In genomic region chr1:157697781-157698569, GRCh38 we compare ENCODE assay signal across 26 cellular contexts. TPM values are rescaled to one million over a fixed set of nuclear protein-coding genes. Genes with fewer than 3 reads are reported as not detected.
DNase-seq lines count a peak whose midpoint lies in the region; ATAC-seq and TF ChIP-seq lines count a peak whose summit lies in the region.
"Had no signal": no experiment of that assay in that cellular context is flagged by ENCODE, and none has a peak within 500 bp of the region (broad histone marks: within the 10 kb centered on the region; RNA-seq: fewer than 3 reads in every experiment).

No MANE protein-coding gene starts in this region.

- no peaks in the 10 kb centered on the region for H3K79me1 ChIP-seq in mesenchymal stem cell (replicated peaks; ENCODE audit: low read length, poor library complexity, severe bottlenecking)

- H2BK5ac ChIP-seq in mesenchymal stem cell (ENCODE audit: low read depth, low read length, poor library complexity, severe bottlenecking) = no peak overlapping the region

- peaks cover 9% of the 10 kb centered on the region for H3K4me1 Mint-ChIP-seq in activated T-cell treated with anti-CD3 and anti-CD28 coated beads, Interleukin-2, amount 50 U/mL, for 24 hours (ENCODE audit: low read depth)
- H3K4me1 Mint-ChIP-seq: activated naive CD4-positive, alpha-beta T cell treated with anti-CD3 and anti-CD28 coated beads, Interleukin-2, amount 10 ng/mL, durations not matched to agents 7 days and 5 days had no signal

- H3K4me2 ChIP-seq in mesenchymal stem cell (ENCODE audit: low read length, poor library complexity, severe bottlenecking) = no peak overlapping the region
- H3K4me2 ChIP-seq: smooth muscle cell had no signal

- H3K9me3 ChIP-seq in NT2/D1 (ENCODE audit: insufficient read depth, low read length) (no peaks in the 10 kb centered on the region), spleen (no peaks in the 10 kb centered on the region), left lung (no peaks in the 10 kb centered on the region), mesenchymal stem cell (ENCODE audit: control insufficient read depth, low read length) (no peaks in the 10 kb centered on the region)

- H2BK120ac ChIP-seq in mesenchymal stem cell (ENCODE audit: low read depth, low read length) = no peak overlapping the region

- intact Hi-C loops in spleen (cut with DNase I; ENCODE audit: low total_unique reads) = no loop called here
- intact Hi-C loops in left lung (cut with DNase I) = no loop called here

- TF ChIP-seq CTCF in epithelial cell of esophagus (IDR thresholded peaks at IDR 0.05; ENCODE audit: insufficient read depth, low read depth, low read length, missing control alignments) (no peak), spleen (IDR thresholded peaks at IDR 0.05 in 8 of 11, conservative IDR thresholded peaks at IDR 0.05 in 3 of 11) (no peak), left lung (IDR thresholded peaks at IDR 0.05) (no peak)

- DNase-seq in activated T-cell treated with anti-CD3 and anti-CD28 coated beads, Interleukin-2, amount 50 U/mL, for 24 hours = no peak
- no peak for DNase-seq in activated T-cell treated with anti-CD3 and anti-CD28 coated beads for 4 hours
- DNase-seq in NT2/D1 (ENCODE audit: low read depth, low spot score) = peak; percentile 33
- DNase-seq in epithelial cell of esophagus (ENCODE audit: low read depth) = peak; percentile 3
- DNase-seq in spleen = no peak
- DNase-seq in left lung = no peak
- DNase-seq in NCI-H446 (lab: John Stamatoyannopoulos, UW) = no peak
- DNase-seq in mesenchymal stem cell = no peak
- DNase-seq: activated naive CD4-positive, alpha-beta T cell treated with anti-CD3 and anti-CD28 coated beads, Interleukin-2, amount 10 ng/mL, durations not matched to agents 7 days and 5 days; AML-193; cortex of kidney; left cardiac atrium; naive thymus-derived CD4-positive, alpha-beta T cell; NCI-H1105; NCI-H1930; NCI-H748 treated with DMSO at 0.1 percent for 48 hours; retina; stimulated activated CD4-positive, alpha-beta T cell treated with anti-CD3 and anti-CD28 coated beads, Interleukin-2, amount 100 ng/mL, for 48 hours; stimulated activated naive CD4-positive, alpha-beta T cell; T1000 had no signal

- H3K9ac ChIP-seq in NT2/D1 (ENCODE audit: insufficient read length, low read depth) (no peak overlapping the region), mesenchymal stem cell (ENCODE audit: low read length) (no peak overlapping the region)

- H3K4me3 ChIP-seq in NT2/D1 (ENCODE audit: insufficient read length, low read depth) (no peak overlapping the region), epithelial cell of esophagus (ENCODE audit: low read length) (no peak overlapping the region), spleen (peak overlapping the region in 2 of 8 donors; percentile 4 to 32), left lung (no peak overlapping the region), mesenchymal stem cell (ENCODE audit: insufficient read depth in 1 of 2, low read depth in 1 of 2, low read length in 2 of 2) (no peak overlapping the region)
- H3K4me3 ChIP-seq: cardiac muscle cell, smooth muscle cell had no signal

- no peak overlapping the region for H4K8ac ChIP-seq in mesenchymal stem cell (ENCODE audit: low read length)

- H3K18ac ChIP-seq in mesenchymal stem cell (ENCODE audit: low read depth in 1 of 2, low read length in 2 of 2) = no peak overlapping the region

- H3K36me3 ChIP-seq in NT2/D1 (ENCODE audit: insufficient read depth, insufficient read length, low read length) (no peaks in the 10 kb centered on the region), spleen (peaks cover 0 to 17% (median 0%) of the 10 kb centered on the region in 6 donors), left lung (no peaks in the 10 kb centered on the region), mesenchymal stem cell (ENCODE audit: control insufficient read depth in 1 of 2, insufficient read depth in 2 of 2, low read depth in 1 of 2, low read length in 2 of 2) (no peaks in the 10 kb centered on the region)
- H3K36me3 ChIP-seq: cardiac muscle cell had no signal

- H2BK15ac ChIP-seq in mesenchymal stem cell (ENCODE audit: low read depth, poor library complexity, severe bottlenecking) = no peak overlapping the region

- H3K27ac ChIP-seq in spleen (peak overlapping the region; percentile 42 to 91 (median 72)), left lung (no peak overlapping the region), mesenchymal stem cell (ENCODE audit: low read length, poor library complexity, severe bottlenecking) (no peak overlapping the region)
- H3K27ac ChIP-seq: cardiac muscle cell had no signal

- H3K9me3 Mint-ChIP-seq in activated T-cell treated with anti-CD3 and anti-CD28 coated beads, Interleukin-2, amount 50 U/mL, for 24 hours = no peaks in the 10 kb centered on the region
- H3K9me3 Mint-ChIP-seq: activated naive CD4-positive, alpha-beta T cell treated with anti-CD3 and anti-CD28 coated beads, Interleukin-2, amount 10 ng/mL, durations not matched to agents 7 days and 5 days had no signal

- no peak overlapping the region for H3K14ac ChIP-seq in mesenchymal stem cell (ENCODE audit: low read length in 2 of 2)

- H2AK5ac ChIP-seq in mesenchymal stem cell (ENCODE audit: low read length, severe bottlenecking) = no peak overlapping the region

- no peak for ATAC-seq in left lung
- ATAC-seq: left cardiac atrium had no signal

- no peak overlapping the region for H3K4ac ChIP-seq in mesenchymal stem cell (ENCODE audit: low read depth in 1 of 2, low read length in 2 of 2)

- no peaks in the 10 kb centered on the region for H3K4me1 ChIP-seq in NT2/D1 (ENCODE audit: insufficient read depth, insufficient read length)
- peaks cover 4 to 94% (median 49%) of the 10 kb centered on the region in 6 donors for H3K4me1 ChIP-seq in spleen
- H3K4me1 ChIP-seq in left lung = no peaks in the 10 kb centered on the region
- H3K4me1 ChIP-seq in mesenchymal stem cell (ENCODE audit: control insufficient read depth, insufficient read depth, low read depth, low read length) = no peaks in the 10 kb centered on the region

- no peaks in the 10 kb centered on the region for H3K27me3 ChIP-seq in NT2/D1 (ENCODE audit: insufficient read depth, insufficient read length)
- no peaks in the 10 kb centered on the region for H3K27me3 ChIP-seq in spleen (replicated peaks in 1 of 7)
- no peaks in the 10 kb centered on the region for H3K27me3 ChIP-seq in left lung
- peaks cover 3 to 15% of the 10 kb centered on the region in 2 experiments for H3K27me3 ChIP-seq in mesenchymal stem cell (ENCODE audit: control insufficient read depth in 1 of 2, insufficient read depth in 1 of 2, low read length in 2 of 2)
- H3K27me3 ChIP-seq: cardiac muscle cell had no signal

- no peak for TF ChIP-seq POLR2A in spleen (IDR thresholded peaks at IDR 0.05)

- no peak overlapping the region for H3K23ac ChIP-seq in mesenchymal stem cell (ENCODE audit: low read length in 2 of 2)

- H3K36me3 Mint-ChIP-seq in activated T-cell treated with anti-CD3 and anti-CD28 coated beads, Interleukin-2, amount 50 U/mL, for 24 hours (ENCODE audit: low read depth) = no peaks in the 10 kb centered on the region
- H3K36me3 Mint-ChIP-seq: activated naive CD4-positive, alpha-beta T cell treated with anti-CD3 and anti-CD28 coated beads, Interleukin-2, amount 10 ng/mL, durations not matched to agents 7 days and 5 days; naive thymus-derived CD4-positive, alpha-beta T cell had no signal

- no peak overlapping the region for H3K4me3 Mint-ChIP-seq in activated T-cell treated with anti-CD3 and anti-CD28 coated beads, Interleukin-2, amount 50 U/mL, for 24 hours
- H3K4me3 Mint-ChIP-seq: activated naive CD4-positive, alpha-beta T cell treated with anti-CD3 and anti-CD28 coated beads, Interleukin-2, amount 10 ng/mL, durations not matched to agents 7 days and 5 days; naive thymus-derived CD4-positive, alpha-beta T cell had no signal

- 87 to 93% (median 90%) methylated on average over 4 of the region's 4 CpGs for WGBS in spleen, 5 donors
- WGBS in mesenchymal stem cell = 56% methylated on average over 3 of the region's 4 CpGs

- no peak overlapping the region for H2BK12ac ChIP-seq in mesenchymal stem cell (ENCODE audit: low read length in 2 of 2)

- H4K91ac ChIP-seq in mesenchymal stem cell (ENCODE audit: low read length) = no peak overlapping the region

- peak overlapping the region; percentile 42 for H3K27ac Mint-ChIP-seq in activated T-cell treated with anti-CD3 and anti-CD28 coated beads, Interleukin-2, amount 50 U/mL, for 24 hours
- H3K27ac Mint-ChIP-seq: activated naive CD4-positive, alpha-beta T cell treated with anti-CD3 and anti-CD28 coated beads, Interleukin-2, amount 10 ng/mL, durations not matched to agents 7 days and 5 days; naive thymus-derived CD4-positive, alpha-beta T cell had no signal

- H2AFZ ChIP-seq in mesenchymal stem cell (ENCODE audit: low read depth, low read length) = no peak overlapping the region

- peaks cover 31% of the 10 kb centered on the region for H3K27me3 Mint-ChIP-seq in activated T-cell treated with anti-CD3 and anti-CD28 coated beads, Interleukin-2, amount 50 U/mL, for 24 hours

RNA-seq across cellular contexts. Expression of gene FCRL3, which starts 2.6 kb away (rescaled TPM):
- total RNA-seq in spleen (100 to 1,000 TPM in 2 of 7 donors, 10 to 100 TPM in 5; 41.6 to 110 (median 64.1) TPM), left lung (under 1 TPM; 0.58 to 0.84 TPM)
- 10 to 100 TPM; 24.0 to 89.6 (median 39.0) TPM for polyA plus RNA-seq in spleen
- not detected for polyA plus RNA-seq in mesenchymal stem cell (2013, experiment 1 of 2)
- polyA plus RNA-seq in mesenchymal stem cell (2013, experiment 2 of 2) = not detected
- total RNA-seq: A172, cardiac muscle cell, glomerular endothelial cell, osteoblast, smooth muscle cell, temporal lobe had no signal
- polyA plus RNA-seq: cardiac muscle cell, smooth muscle cell had no signal

Comparison
In these comparisons a context has a peak if more than half of its experiments do, and no peak if none do; other contexts are left out.
1. DNase-seq: peak in NT2/D1 (single experiment) and epithelial cell of esophagus (single experiment); none in activated T-cell treated with anti-CD3 and anti-CD28 coated beads, Interleukin-2, amount 50 U/mL, for 24 hours (single experiment), activated T-cell treated with anti-CD3 and anti-CD28 coated beads for 4 hours (single experiment), spleen (single experiment), left lung (0 of 2), NCI-H446 (0 of 2) and mesenchymal stem cell (single experiment).
2. H3K27ac ChIP-seq: peak in spleen (8 of 8); none in left lung (0 of 2) and mesenchymal stem cell (single experiment).
3. RNA of gene FCRL3, which starts 2.6 kb away (total RNA-seq): 41.6 to 110 TPM in spleen; 0.58 to 0.84 TPM in left lung; every median in the first group is over 10 times any median in the second.